In genomic region chr14:32171469-32171868, GRCh38 we compare ENCODE assay signal across 1 cellular context.
TF ChIP-seq lines count a peak whose summit lies in the region.

No MANE protein-coding gene starts in this region.

TF ChIP-seq in K562, 482 proteins besides CTCF, POLR2A, EP300 and RAD21 (continued from another document):
- TF ChIP-seq UBTF (IDR thresholded peaks at IDR 0.05; ENCODE audit: borderline replicate concordance in 1 of 2, low read depth in 2 of 2, low read length in 2 of 2) (no peak), USF2 (CRISPR knock-in tag; IDR thresholded peaks at IDR 0.05) (peak; percentile 18; the same call in 1 of the 2 replicates), JUN (IDR thresholded peaks at IDR 0.05; ENCODE audit: borderline replicate concordance, low read depth, low read length) (no peak), JUN (CRISPR knock-in tag; IDR thresholded peaks at IDR 0.05; ENCODE audit: borderline replicate concordance) (no peak), TFE3 (CRISPR knock-in tag; IDR thresholded peaks at IDR 0.05) (peak; percentile 75), CBFA2T2 (conservative IDR thresholded peaks at IDR 0.05) (0 out of 2 replicates have a peak, but pooled peaks have one; percentile 10), CC2D1A (IDR thresholded peaks at IDR 0.05) (no peak), DIDO1 (tag; IDR thresholded peaks at IDR 0.05; ENCODE audit: low read depth) (no peak), CBFB (CRISPR knock-in tag; IDR thresholded peaks at IDR 0.05) (no peak), CTCFL (IDR thresholded peaks at IDR 0.05; ENCODE audit: borderline replicate concordance, insufficient read depth, low read depth, low read length, poor library complexity, severe bottlenecking) (no peak), ZBED1 (IDR thresholded peaks at IDR 0.05) (no peak), TOE1 (IDR thresholded peaks at IDR 0.05; ENCODE audit: borderline replicate concordance) (peak; percentile 46; the same call in 1 of the 2 replicates), TOE1 (CRISPR knock-in tag; IDR thresholded peaks at IDR 0.05; ENCODE audit: borderline replicate concordance, low read depth) (no peak), POLR2H (tag; IDR thresholded peaks at IDR 0.05; ENCODE audit: low read depth) (no peak), NCOA1 (IDR thresholded peaks at IDR 0.05; ENCODE audit: low read depth) (no peak), ZNF717 (CRISPR knock-in tag; IDR thresholded peaks at IDR 0.05) (no peak), IRF9 (tag; IDR thresholded peaks at IDR 0.05) (no peak), PHB (CRISPR knock-in tag; IDR thresholded peaks at IDR 0.05) (no peak), GTF2E2 (tag; IDR thresholded peaks at IDR 0.05) (no peak), RAD51 (IDR thresholded peaks at IDR 0.05; ENCODE audit: borderline replicate concordance, low read depth) (peak; percentile 65; the same call in 1 of the 2 replicates), GTF3C2 (IDR thresholded peaks at IDR 0.05; ENCODE audit: borderline replicate concordance, extremely low read depth, insufficient read length) (no peak)
